Comparison of ENCODE assay signal across 35 cellular contexts in genomic region chr5:42036379-42036778, GRCh38.
DNase-seq lines count a peak whose midpoint lies in the region; ATAC-seq and TF ChIP-seq lines count a peak whose summit lies in the region.
"Had no signal": no experiment of that assay in that cellular context is flagged by ENCODE, and none has a peak within 500 bp of the region (broad histone marks: within the 10 kb centered on the region; RNA-seq: fewer than 3 reads in every experiment).

No MANE protein-coding gene starts in this region.

- H3K36me3 ChIP-seq in endodermal cell (ENCODE audit: control insufficient read depth, insufficient read depth, low read length) (no peaks in the 10 kb centered on the region), WERI-Rb-1 (no peaks in the 10 kb centered on the region)
- H3K36me3 ChIP-seq: BE2C; BLaER1; BLaER1 treated with 17β-estradiol and CSF1 and Interleukin-3, amounts not matched to agents 10 nM and 100 nM had no signal

- TF ChIP-seq CTCF in WTC11 (IDR thresholded peaks at IDR 0.05) (no peak), endodermal cell (conservative IDR thresholded peaks at IDR 0.05) (peak; percentile 11), WERI-Rb-1 (IDR thresholded peaks at IDR 0.05; ENCODE audit: low read depth, low read length) (no peak)

- H3K4me1 ChIP-seq in endodermal cell (ENCODE audit: control insufficient read depth, insufficient read depth, low read length): peaks cover 3% of the 10 kb centered on the region
- H3K4me1 ChIP-seq: A549, BE2C, BLaER1, Caco-2 had no signal

- H3K4me1 Mint-ChIP-seq in WTC11: peaks cover 24% of the 10 kb centered on the region
- peaks cover 49% of the 10 kb centered on the region for H3K4me1 Mint-ChIP-seq in endodermal cell
- H3K4me1 Mint-ChIP-seq: B cell; CD14-positive monocyte; CD4-positive, alpha-beta memory T cell; CD4-positive, CD25-positive, alpha-beta regulatory T cell; CD8-positive, alpha-beta memory T cell had no signal

- H3K36me3 Mint-ChIP-seq in WTC11 (no peaks in the 10 kb centered on the region), endodermal cell (ENCODE audit: low read depth) (no peaks in the 10 kb centered on the region)
- H3K36me3 Mint-ChIP-seq: CD14-positive monocyte; CD4-positive, alpha-beta memory T cell; CD4-positive, CD25-positive, alpha-beta regulatory T cell; CD8-positive, alpha-beta memory T cell; CD8-positive, alpha-beta T cell had no signal

- no peak for ATAC-seq in WTC11
- no peak for ATAC-seq in GM18907 (IDR thresholded peaks at IDR 0.05; ENCODE audit: unreplicated experiment)
- ATAC-seq: A549; CD8-positive, alpha-beta T cell had no signal

- H3K4me3 ChIP-seq in endodermal cell (ENCODE audit: low read length): no peak overlapping the region
- no peak overlapping the region for H3K4me3 ChIP-seq in WERI-Rb-1 (ENCODE audit: low read depth, low read length)
- H3K4me3 ChIP-seq: A549; BLaER1; BLaER1 treated with 17β-estradiol and CSF1 and Interleukin-3, amounts not matched to agents 10 nM and 100 nM had no signal

- CTCF ChIA-PET in WTC11 (lab: Charles Lee): interaction anchor here (1.3 to 1.9 kb wide), 2 partner anchors 21 to 547 kb away, joined by 3 to 11 read pairs; no protein-coding TSS in a partner anchor

- H3K4me3 Mint-ChIP-seq in WTC11: no peak overlapping the region
- no peak overlapping the region for H3K4me3 Mint-ChIP-seq in endodermal cell
- H3K4me3 Mint-ChIP-seq: B cell; CD14-positive monocyte; CD4-positive, alpha-beta memory T cell; CD4-positive, alpha-beta T cell; CD4-positive, CD25-positive, alpha-beta regulatory T cell; CD8-positive, alpha-beta memory T cell; CD8-positive, alpha-beta T cell had no signal

- no peak overlapping the region for H3K27ac Mint-ChIP-seq in WTC11
- H3K27ac Mint-ChIP-seq in endodermal cell: no peak overlapping the region
- H3K27ac Mint-ChIP-seq: B cell; CD14-positive monocyte; CD4-positive, alpha-beta memory T cell; CD4-positive, alpha-beta T cell; CD4-positive, CD25-positive, alpha-beta regulatory T cell; CD8-positive, alpha-beta memory T cell; CD8-positive, alpha-beta T cell had no signal

- peaks cover 83% of the 10 kb centered on the region for H3K27me3 ChIP-seq in endodermal cell (ENCODE audit: control insufficient read depth, insufficient read depth, low read length, poor library complexity, severe bottlenecking)
- H3K27me3 ChIP-seq in WERI-Rb-1 (ENCODE audit: insufficient read depth, low read depth, severe bottlenecking): peaks cover 28% of the 10 kb centered on the region
- H3K27me3 ChIP-seq: BE2C; BLaER1; BLaER1 treated with 17β-estradiol and CSF1 and Interleukin-3, amounts not matched to agents 10 nM and 100 nM had no signal

- peaks cover 8% of the 10 kb centered on the region for H3K9me3 ChIP-seq in endodermal cell (ENCODE audit: control insufficient read depth, low read length)
- no peaks in the 10 kb centered on the region for H3K9me3 ChIP-seq in WERI-Rb-1 (ENCODE audit: severe bottlenecking)
- H3K9me3 ChIP-seq: A549; BE2C; BLaER1; BLaER1 treated with 17β-estradiol and CSF1 and Interleukin-3, amounts not matched to agents 10 nM and 100 nM; Caco-2 had no signal

- POLR2A ChIA-PET in WTC11 (lab: Charles Lee): no interaction called here

- H3K27me3 Mint-ChIP-seq in WTC11 (ENCODE audit: low read depth) (no peaks in the 10 kb centered on the region), endodermal cell (ENCODE audit: insufficient read depth) (peaks cover 60% of the 10 kb centered on the region)

- H3K9me3 Mint-ChIP-seq in WTC11 (peaks cover 4% of the 10 kb centered on the region; the same call in 1 of the 2 replicates), endodermal cell (no peaks in the 10 kb centered on the region)
- H3K9me3 Mint-ChIP-seq: CD8-positive, alpha-beta memory T cell; CD8-positive, alpha-beta T cell had no signal

- H3K27ac ChIP-seq in endodermal cell (ENCODE audit: low read depth, low read length): no peak overlapping the region
- H3K27ac ChIP-seq in WERI-Rb-1: no peak overlapping the region
- H3K27ac ChIP-seq: 22Rv1; A549; BLaER1; BLaER1 treated with 17β-estradiol and CSF1 and Interleukin-3, amounts not matched to agents 10 nM and 100 nM; C4-2B had no signal

- no peak overlapping the region for H3K9ac ChIP-seq in endodermal cell (ENCODE audit: extremely low read depth, low read length, poor library complexity, severe bottlenecking)
- H3K9ac ChIP-seq: BLaER1; BLaER1 treated with 17β-estradiol and CSF1 and Interleukin-3, amounts not matched to agents 10 nM and 100 nM had no signal

- 27 to 72% methylated on average over 2 to 5 of the region's 5 CpGs for WGBS in endodermal cell (ENCODE audit: insufficient coverage in 1 of 2, insufficient read length in 1 of 2), 2 experiments

- DNase-seq in NCI-H748 (lab: John Stamatoyannopoulos, UW; ENCODE audit: unreplicated experiment) (peak; percentile 80), NCI-H748 treated with DMSO at 0.1 percent for 48 hours (lab: John Stamatoyannopoulos, UW) (peak; percentile 73), WTC11 (ENCODE audit: low spot score) (no peak), endodermal cell (no peak), WERI-Rb-1 (no peak), inferior parietal cortex (ENCODE audit: extremely low spot score) (no peak), NOMO-1 treated with DMSO at 0.1 percent for 48 hours (lab: John Stamatoyannopoulos, UW; ENCODE audit: unreplicated experiment) (no peak)
- DNase-seq: 8988T; ACHN; AML-193; BE2C; C1 segment of cervical spinal cord; Caco-2; Calu3; CD4-positive, alpha-beta memory T cell; CD4-positive, alpha-beta T cell; CD4-positive, CD25-positive, alpha-beta regulatory T cell; CD8-positive, alpha-beta memory T cell; CD8-positive, alpha-beta T cell; COR-L47; DMS 273 treated with DMSO at 0.1 percent for 48 hours; DMS153; DMS53; DMS79; DMS79 treated with DMSO at 0.1 percent for 48 hours; DND-41; EL had no signal

TF ChIP-seq in WTC11, 78 proteins besides CTCF, POLR2A, EP300 and RAD21:
- TF ChIP-seq RORB (CRISPR knock-in tag; IDR thresholded peaks at IDR 0.05) (peak; percentile 77; the same call in 1 of the 2 replicates), CBFB (CRISPR knock-in tag; IDR thresholded peaks at IDR 0.05; ENCODE audit: low read depth) (no peak), MAX (CRISPR knock-in tag; IDR thresholded peaks at IDR 0.05) (no peak)

Comparison
In these comparisons a context has a peak if more than half of its experiments do, and no peak if none do; other contexts are left out.
1. DNase-seq: peak in NCI-H748 (single experiment) and NCI-H748 treated with DMSO at 0.1 percent for 48 hours (single experiment); none in WTC11 (single experiment), endodermal cell (single experiment), WERI-Rb-1 (single experiment), inferior parietal cortex (single experiment) and NOMO-1 treated with DMSO at 0.1 percent for 48 hours (single experiment).